ENCODE assay signal across 2 cellular contexts in genomic region chr11:2333806-2334205, GRCh38. TPM values are rescaled to one million over a fixed set of nuclear protein-coding genes. Genes with fewer than 3 reads are reported as not detected.
"Had no signal": no experiment of that assay in that cellular context is flagged by ENCODE, and none has a peak within 500 bp of the region (broad histone marks: within the 10 kb centered on the region; RNA-seq: fewer than 3 reads in every experiment).

No MANE protein-coding gene starts in this region.

RNA-seq across cellular contexts. Expression of gene TSPAN32, which starts 32.0 kb away (rescaled TPM):
- total RNA-seq: G401, GM12878 had no signal

RNA-seq across cellular contexts. Expression of gene C11orf21, which starts 32.1 kb away (rescaled TPM):
- total RNA-seq: G401 had no signal
